Comparison of ENCODE assay signal across 12 cellular contexts in genomic region chr3:135100349-135100741, GRCh38.
"Had no signal": no experiment of that assay in that cellular context is flagged by ENCODE, and none has a peak within 500 bp of the region (broad histone marks: within the 10 kb centered on the region; RNA-seq: fewer than 3 reads in every experiment).

No MANE protein-coding gene starts in this region.

- DNase-seq: activated CD4-positive, alpha-beta T cell treated with anti-CD3 and anti-CD28 coated beads, Interleukin-2, amount 50 U/mL, for 48 hours; activated gamma-delta T cell treated with Interleukin-2 at 50 U/mL for 16 hours; adrenal gland; foreskin keratinocyte; glutamatergic neuron; hippocampal formation; left cardiac atrium; lower lobe of right lung; posterior cingulate gyrus; spleen; stimulated activated CD4-positive, alpha-beta T cell treated with anti-CD3 and anti-CD28 coated beads, Interleukin-4, amount 100 ng/mL, for 4 hours; testis had no signal
